1 cellular context compared by ENCODE assay signal in genomic region chr20:16158976-16159286, GRCh38.
TF ChIP-seq lines count a peak whose summit lies in the region.

No MANE protein-coding gene starts in this region.

TF ChIP-seq in GM12878, 131 proteins besides CTCF, POLR2A, EP300 and RAD21 (continued from another document):
- TF ChIP-seq E4F1 (IDR thresholded peaks at IDR 0.05; ENCODE audit: borderline replicate concordance, partially characterized antibody) (no peak), PKNOX1 (IDR thresholded peaks at IDR 0.05) (no peak), RUNX3 (IDR thresholded peaks at IDR 0.05; ENCODE audit: low read length) (no peak), BCLAF1 (IDR thresholded peaks at IDR 0.05) (no peak), WRNIP1 (IDR thresholded peaks at IDR 0.05; ENCODE audit: borderline replicate concordance, low read depth, low read length) (no peak), JUNB (IDR thresholded peaks at IDR 0.05) (no peak), DPF2 (IDR thresholded peaks at IDR 0.05) (no peak), CREB1 (IDR thresholded peaks at IDR 0.05; ENCODE audit: low read depth) (no peak)
